Comparison of ENCODE assay signal across 8 cellular contexts in genomic region chr7:141551773-141552162, GRCh38. TPM values are rescaled to one million over a fixed set of nuclear protein-coding genes. Genes with fewer than 3 reads are reported as not detected.
DNase-seq lines count a peak whose midpoint lies in the region; ATAC-seq and TF ChIP-seq lines count a peak whose summit lies in the region.

No MANE protein-coding gene starts in this region.

- H3K27ac ChIP-seq in neural progenitor cell: no peak overlapping the region

- no peaks in the 10 kb centered on the region for H3K9me3 Mint-ChIP-seq in dendritic cell treated with granulocyte-macrophage colony-stimulating factor and Interleukin-4, amounts not matched to agents 40 ng/mL and 50 ng/mL, for 4 days
- no peaks in the 10 kb centered on the region for H3K9me3 Mint-ChIP-seq in neural progenitor cell

- H3K9ac ChIP-seq in neural progenitor cell: peak overlapping the region; percentile 83

- H3K27ac Mint-ChIP-seq in dendritic cell treated with granulocyte-macrophage colony-stimulating factor and Interleukin-4, amounts not matched to agents 40 ng/mL and 50 ng/mL, for 4 days: peak overlapping the region; percentile 84
- H3K27ac Mint-ChIP-seq in neural progenitor cell: peak overlapping the region; percentile 89

- intact Hi-C loops in dendritic cell treated with granulocyte-macrophage colony-stimulating factor and Interleukin-4, amounts not matched to agents 40 ng/mL and 50 ng/mL, for 4 days (cut with micrococcal nuclease): loop anchor here (10.0 kb wide), 1 partner anchor 183 kb away; the partner anchor contains the start of gene SSBP1

- H2AFZ ChIP-seq in neural progenitor cell (replicated peaks): peak overlapping the region; percentile 100

- H3K4me3 Mint-ChIP-seq in dendritic cell treated with granulocyte-macrophage colony-stimulating factor and Interleukin-4, amounts not matched to agents 40 ng/mL and 50 ng/mL, for 4 days: peak overlapping the region; percentile 83
- H3K4me3 Mint-ChIP-seq in neural progenitor cell: peak overlapping the region; percentile 86

- ATAC-seq in HG03135 (IDR thresholded peaks at IDR 0.05; ENCODE audit: unreplicated experiment): no peak

- H3K36me3 ChIP-seq in neural progenitor cell: no peaks in the 10 kb centered on the region

- peaks cover 19% of the 10 kb centered on the region for H3K36me3 Mint-ChIP-seq in dendritic cell treated with granulocyte-macrophage colony-stimulating factor and Interleukin-4, amounts not matched to agents 40 ng/mL and 50 ng/mL, for 4 days (ENCODE audit: low read depth)
- peaks cover 10% of the 10 kb centered on the region for H3K36me3 Mint-ChIP-seq in neural progenitor cell

- peak overlapping the region; percentile 72 for H3K4me3 ChIP-seq in LNCaP clone FGC (ENCODE audit: low read depth, low read length)
- peak overlapping the region; percentile 99 for H3K4me3 ChIP-seq in neural progenitor cell

- H4K20me1 ChIP-seq in neural progenitor cell (ENCODE audit: low read depth): peaks cover 4% of the 10 kb centered on the region

- no peaks in the 10 kb centered on the region for H3K27me3 Mint-ChIP-seq in dendritic cell treated with granulocyte-macrophage colony-stimulating factor and Interleukin-4, amounts not matched to agents 40 ng/mL and 50 ng/mL, for 4 days
- H3K27me3 Mint-ChIP-seq in neural progenitor cell (ENCODE audit: insufficient read depth, low read depth): peaks cover 4% of the 10 kb centered on the region

- CTCF ChIA-PET in GM10248 (lab: Yijun Ruan, JAX): interaction anchor here (1.1 to 6.0 kb wide), 3 partner anchors 11 to 99 kb away, joined by 3 to 35 read pairs (median 4); no protein-coding TSS in a partner anchor

- peaks cover 14% of the 10 kb centered on the region for H3K4me1 Mint-ChIP-seq in dendritic cell treated with granulocyte-macrophage colony-stimulating factor and Interleukin-4, amounts not matched to agents 40 ng/mL and 50 ng/mL, for 4 days (ENCODE audit: low read depth)
- H3K4me1 Mint-ChIP-seq in neural progenitor cell: peaks cover 25% of the 10 kb centered on the region

- peak overlapping the region; percentile 85 for H3K4me2 ChIP-seq in neural progenitor cell

- no peaks in the 10 kb centered on the region for H3K27me3 ChIP-seq in neural progenitor cell

- peaks cover 22% of the 10 kb centered on the region for H3K79me2 ChIP-seq in neural progenitor cell (ENCODE audit: low read depth)

- H3F3A ChIP-seq in neural progenitor cell (ENCODE audit: low read depth): peaks cover 27% of the 10 kb centered on the region

- POLR2A ChIA-PET in GM10248 (lab: Yijun Ruan, JAX): no interaction called here

- peaks cover 9% of the 10 kb centered on the region for H3K4me1 ChIP-seq in neural progenitor cell

- DNase-seq in DMS79 treated with DMSO at 0.1 percent for 48 hours (lab: John Stamatoyannopoulos, UW) (peak; percentile 16), DMS79 (lab: John Stamatoyannopoulos, UW) (no peak), LNCaP clone FGC (ENCODE audit: low read depth) (no peak), neural progenitor cell (ENCODE audit: low spot score) (peak; percentile 22), GM10248 (ENCODE audit: extremely low spot score) (no peak), COLO668 (lab: John Stamatoyannopoulos, UW; ENCODE audit: unreplicated experiment) (no peak)

- no peaks in the 10 kb centered on the region for H3K9me3 ChIP-seq in neural progenitor cell (ENCODE audit: low read depth)

- TF ChIP-seq CTCF in LNCaP clone FGC (IDR thresholded peaks at IDR 0.05; ENCODE audit: control insufficient read depth, extremely low read depth, insufficient read depth) (no peak), neural progenitor cell (IDR thresholded peaks at IDR 0.05) (no peak), GM10248 (IDR thresholded peaks at IDR 0.05; ENCODE audit: control extremely low read depth, extremely low read depth, low read depth, missing control alignments) (no peak)

RNA-seq across cellular contexts. Expression of gene AGK, which starts 0.6 kb away (rescaled TPM):
- 32.7 and 42.6 TPM in 2 replicates for total RNA-seq in neural progenitor cell (ENCODE audit: low replicate concordance)

Comparison
In these comparisons a context has a peak if more than half of its experiments do, and no peak if none do; other contexts are left out.
1. DNase-seq: peak in DMS79 treated with DMSO at 0.1 percent for 48 hours (single experiment) and neural progenitor cell (single experiment); none in DMS79 (single experiment), LNCaP clone FGC (single experiment), GM10248 (single experiment) and COLO668 (single experiment).